In the genomic region with DNA sequence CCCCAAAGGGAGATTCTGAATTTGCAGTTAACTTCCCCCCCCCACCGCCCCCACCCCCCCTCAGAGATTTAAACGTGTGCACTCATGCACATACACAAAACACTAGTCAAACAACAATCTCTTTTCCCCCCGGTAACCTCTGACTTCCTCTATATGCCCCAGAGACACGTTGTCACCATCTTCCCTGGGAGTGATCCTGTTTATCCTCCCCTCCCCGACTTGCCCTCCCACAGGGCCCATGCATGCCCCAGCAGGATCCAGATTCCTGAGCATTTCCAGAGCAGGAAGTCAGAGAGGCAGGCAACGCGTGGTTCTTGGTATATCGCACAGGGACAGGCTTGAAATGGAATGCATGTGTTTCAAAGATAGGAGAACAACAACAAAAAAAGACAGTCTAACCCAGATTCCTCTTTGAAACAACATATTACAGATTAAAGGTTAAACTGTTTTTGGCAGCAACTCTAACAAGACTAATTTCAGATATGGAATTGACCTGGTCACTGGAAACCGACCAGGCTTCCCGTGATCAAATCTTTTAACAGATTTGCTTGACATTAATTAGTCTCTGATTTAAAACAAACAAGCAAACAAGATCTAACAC, we compare ENCODE assay signal across 1 cellular context.
TF ChIP-seq lines count a peak whose summit lies in the region.

No MANE protein-coding gene starts in this region.

TF ChIP-seq in HepG2, 621 proteins besides CTCF, POLR2A, EP300 and RAD21 (continued from another document and continues in another):
- TF ChIP-seq, protein P1, sequence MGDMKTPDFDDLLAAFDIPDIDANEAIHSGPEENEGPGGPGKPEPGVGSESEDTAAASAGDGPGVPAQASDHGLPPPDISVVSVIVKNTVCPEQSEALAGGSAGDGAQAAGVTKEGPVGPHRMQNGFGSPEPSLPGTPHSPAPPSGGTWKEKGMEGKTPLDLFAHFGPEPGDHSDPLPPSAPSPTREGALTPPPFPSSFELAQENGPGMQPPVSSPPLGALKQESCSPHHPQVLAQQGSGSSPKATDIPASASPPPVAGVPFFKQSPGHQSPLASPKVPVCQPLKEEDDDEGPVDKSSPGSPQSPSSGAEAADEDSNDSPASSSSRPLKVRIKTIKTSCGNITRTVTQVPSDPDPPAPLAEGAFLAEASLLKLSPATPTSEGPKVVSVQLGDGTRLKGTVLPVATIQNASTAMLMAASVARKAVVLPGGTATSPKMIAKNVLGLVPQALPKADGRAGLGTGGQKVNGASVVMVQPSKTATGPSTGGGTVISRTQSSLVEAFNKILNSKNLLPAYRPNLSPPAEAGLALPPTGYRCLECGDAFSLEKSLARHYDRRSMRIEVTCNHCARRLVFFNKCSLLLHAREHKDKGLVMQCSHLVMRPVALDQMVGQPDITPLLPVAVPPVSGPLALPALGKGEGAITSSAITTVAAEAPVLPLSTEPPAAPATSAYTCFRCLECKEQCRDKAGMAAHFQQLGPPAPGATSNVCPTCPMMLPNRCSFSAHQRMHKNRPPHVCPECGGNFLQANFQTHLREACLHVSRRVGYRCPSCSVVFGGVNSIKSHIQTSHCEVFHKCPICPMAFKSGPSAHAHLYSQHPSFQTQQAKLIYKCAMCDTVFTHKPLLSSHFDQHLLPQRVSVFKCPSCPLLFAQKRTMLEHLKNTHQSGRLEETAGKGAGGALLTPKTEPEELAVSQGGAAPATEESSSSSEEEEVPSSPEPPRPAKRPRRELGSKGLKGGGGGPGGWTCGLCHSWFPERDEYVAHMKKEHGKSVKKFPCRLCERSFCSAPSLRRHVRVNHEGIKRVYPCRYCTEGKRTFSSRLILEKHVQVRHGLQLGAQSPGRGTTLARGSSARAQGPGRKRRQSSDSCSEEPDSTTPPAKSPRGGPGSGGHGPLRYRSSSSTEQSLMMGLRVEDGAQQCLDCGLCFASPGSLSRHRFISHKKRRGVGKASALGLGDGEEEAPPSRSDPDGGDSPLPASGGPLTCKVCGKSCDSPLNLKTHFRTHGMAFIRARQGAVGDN (CRISPR knock-in tag; IDR thresholded peaks at IDR 0.05) = peak; percentile 16; the same call in 1 of the 2 replicates
- TF ChIP-seq ZNF775 (CRISPR knock-in tag; IDR thresholded peaks at IDR 0.05; ENCODE audit: borderline replicate concordance) = no peak
- TF ChIP-seq FOXO4 (CRISPR knock-in tag; conservative IDR thresholded peaks at IDR 0.05) = no peak
- TF ChIP-seq, protein P2, sequence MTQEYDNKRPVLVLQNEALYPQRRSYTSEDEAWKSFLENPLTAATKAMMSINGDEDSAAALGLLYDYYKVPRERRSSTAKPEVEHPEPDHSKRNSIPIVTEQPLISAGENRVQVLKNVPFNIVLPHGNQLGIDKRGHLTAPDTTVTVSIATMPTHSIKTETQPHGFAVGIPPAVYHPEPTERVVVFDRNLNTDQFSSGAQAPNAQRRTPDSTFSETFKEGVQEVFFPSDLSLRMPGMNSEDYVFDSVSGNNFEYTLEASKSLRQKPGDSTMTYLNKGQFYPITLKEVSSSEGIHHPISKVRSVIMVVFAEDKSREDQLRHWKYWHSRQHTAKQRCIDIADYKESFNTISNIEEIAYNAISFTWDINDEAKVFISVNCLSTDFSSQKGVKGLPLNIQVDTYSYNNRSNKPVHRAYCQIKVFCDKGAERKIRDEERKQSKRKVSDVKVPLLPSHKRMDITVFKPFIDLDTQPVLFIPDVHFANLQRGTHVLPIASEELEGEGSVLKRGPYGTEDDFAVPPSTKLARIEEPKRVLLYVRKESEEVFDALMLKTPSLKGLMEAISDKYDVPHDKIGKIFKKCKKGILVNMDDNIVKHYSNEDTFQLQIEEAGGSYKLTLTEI (CRISPR knock-in tag; conservative IDR thresholded peaks at IDR 0.05) = no peak
- no peak for TF ChIP-seq MATR3 (CRISPR knock-in tag; IDR thresholded peaks at IDR 0.05)
- TF ChIP-seq FIP1L1 (IDR thresholded peaks at IDR 0.05; ENCODE audit: borderline replicate concordance, insufficient read depth, low read depth, low read length) = no peak
- TF ChIP-seq ZNF672 (CRISPR knock-in tag; IDR thresholded peaks at IDR 0.05) = no peak
- TF ChIP-seq DDIT3 (CRISPR knock-in tag; IDR thresholded peaks at IDR 0.05) = no peak
- TF ChIP-seq, protein P3, sequence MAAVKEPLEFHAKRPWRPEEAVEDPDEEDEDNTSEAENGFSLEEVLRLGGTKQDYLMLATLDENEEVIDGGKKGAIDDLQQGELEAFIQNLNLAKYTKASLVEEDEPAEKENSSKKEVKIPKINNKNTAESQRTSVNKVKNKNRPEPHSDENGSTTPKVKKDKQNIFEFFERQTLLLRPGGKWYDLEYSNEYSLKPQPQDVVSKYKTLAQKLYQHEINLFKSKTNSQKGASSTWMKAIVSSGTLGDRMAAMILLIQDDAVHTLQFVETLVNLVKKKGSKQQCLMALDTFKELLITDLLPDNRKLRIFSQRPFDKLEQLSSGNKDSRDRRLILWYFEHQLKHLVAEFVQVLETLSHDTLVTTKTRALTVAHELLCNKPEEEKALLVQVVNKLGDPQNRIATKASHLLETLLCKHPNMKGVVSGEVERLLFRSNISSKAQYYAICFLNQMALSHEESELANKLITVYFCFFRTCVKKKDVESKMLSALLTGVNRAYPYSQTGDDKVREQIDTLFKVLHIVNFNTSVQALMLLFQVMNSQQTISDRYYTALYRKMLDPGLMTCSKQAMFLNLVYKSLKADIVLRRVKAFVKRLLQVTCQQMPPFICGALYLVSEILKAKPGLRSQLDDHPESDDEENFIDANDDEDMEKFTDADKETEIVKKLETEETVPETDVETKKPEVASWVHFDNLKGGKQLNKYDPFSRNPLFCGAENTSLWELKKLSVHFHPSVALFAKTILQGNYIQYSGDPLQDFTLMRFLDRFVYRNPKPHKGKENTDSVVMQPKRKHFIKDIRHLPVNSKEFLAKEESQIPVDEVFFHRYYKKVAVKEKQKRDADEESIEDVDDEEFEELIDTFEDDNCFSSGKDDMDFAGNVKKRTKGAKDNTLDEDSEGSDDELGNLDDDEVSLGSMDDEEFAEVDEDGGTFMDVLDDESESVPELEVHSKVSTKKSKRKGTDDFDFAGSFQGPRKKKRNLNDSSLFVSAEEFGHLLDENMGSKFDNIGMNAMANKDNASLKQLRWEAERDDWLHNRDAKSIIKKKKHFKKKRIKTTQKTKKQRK (IDR thresholded peaks at IDR 0.05; ENCODE audit: low read length) = no peak
- 0 out of 2 replicates have a peak, but pooled peaks have one; percentile 36 for TF ChIP-seq ZNF605 (CRISPR knock-in tag; IDR thresholded peaks at IDR 0.05)
- TF ChIP-seq DPF2 (CRISPR knock-in tag; IDR thresholded peaks at IDR 0.05; ENCODE audit: borderline replicate concordance, low read depth) = no peak
- TF ChIP-seq MTF1 (CRISPR knock-in tag; IDR thresholded peaks at IDR 0.05) = no peak
- no peak for TF ChIP-seq CC2D1A (CRISPR knock-in tag; IDR thresholded peaks at IDR 0.05)
- no peak for TF ChIP-seq MIXL1 (CRISPR knock-in tag; IDR thresholded peaks at IDR 0.05)
- TF ChIP-seq ONECUT2 (CRISPR knock-in tag; IDR thresholded peaks at IDR 0.05) = no peak
- TF ChIP-seq EZH2 (conservative IDR thresholded peaks at IDR 0.05; ENCODE audit: low read depth, low read length) = no peak
- no peak for TF ChIP-seq ZNF619 (CRISPR knock-in tag; IDR thresholded peaks at IDR 0.05)
- no peak for TF ChIP-seq ZNF652 (CRISPR knock-in tag; IDR thresholded peaks at IDR 0.05; ENCODE audit: borderline replicate concordance, low read depth)
- TF ChIP-seq PBX3 (CRISPR knock-in tag; IDR thresholded peaks at IDR 0.05; ENCODE audit: borderline replicate concordance) = no peak
- no peak for TF ChIP-seq ZFP82 (CRISPR knock-in tag; IDR thresholded peaks at IDR 0.05; ENCODE audit: borderline replicate concordance)
- TF ChIP-seq PAXIP1 (CRISPR knock-in tag; conservative IDR thresholded peaks at IDR 0.05) = 0 out of 2 replicates have a peak, but pooled peaks have one; percentile 24
- TF ChIP-seq ZNF251 (CRISPR knock-in tag; IDR thresholded peaks at IDR 0.05) = no peak
- TF ChIP-seq SIX1 (CRISPR knock-in tag; IDR thresholded peaks at IDR 0.05; ENCODE audit: borderline replicate concordance) = no peak
- TF ChIP-seq ZNF383 (CRISPR knock-in tag; IDR thresholded peaks at IDR 0.05; ENCODE audit: borderline replicate concordance) = no peak
- no peak for TF ChIP-seq ATF1 (CRISPR knock-in tag; IDR thresholded peaks at IDR 0.05)
- no peak for TF ChIP-seq KLF15 (CRISPR knock-in tag; IDR thresholded peaks at IDR 0.05; ENCODE audit: borderline replicate concordance)
- no peak for TF ChIP-seq ZNF777 (CRISPR knock-in tag; IDR thresholded peaks at IDR 0.05)
- TF ChIP-seq TAF1 (CRISPR knock-in tag; IDR thresholded peaks at IDR 0.05) = no peak
- TF ChIP-seq SNAPC4 (CRISPR knock-in tag; IDR thresholded peaks at IDR 0.05) = no peak
